Comparison of ENCODE assay signal across 35 cellular contexts in the genomic region with DNA sequence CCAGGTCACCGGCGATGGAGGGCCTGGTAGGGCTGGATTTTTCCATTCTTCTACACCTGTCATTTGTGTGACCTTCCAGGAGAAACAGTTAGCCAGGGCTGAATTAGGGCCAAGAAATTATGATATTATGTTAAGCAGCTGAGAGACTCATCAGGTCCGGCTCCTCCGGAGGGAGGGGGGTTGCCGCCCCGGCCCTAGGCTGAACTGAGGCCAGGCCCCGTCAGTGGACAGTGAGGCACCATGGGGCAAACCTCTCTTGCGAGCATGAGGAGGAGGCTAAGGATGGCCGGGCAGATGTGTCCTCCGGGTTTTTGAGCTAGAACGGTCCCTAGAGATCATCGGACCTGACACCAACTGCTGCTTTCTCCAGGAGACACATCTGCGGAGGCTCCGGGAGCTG.
"Had no signal": no experiment of that assay in that cellular context is flagged by ENCODE, and none has a peak within 500 bp of the region (broad histone marks: within the 10 kb centered on the region; RNA-seq: fewer than 3 reads in every experiment).

No MANE protein-coding gene starts in this region.

- H3K4me3 ChIP-seq: MG63 had no signal

- DNase-seq: Karpas-422, Kasumi-1, KBM-7, KG1, MG63, MM.1S, MV-4-11, NCI-H1048, NCI-H1092, NCI-H1092 treated with DMSO at 0.1 percent for 48 hours, NCI-H1105, NCI-H1105 treated with DMSO at 0.1 percent for 48 hours, NCI-H1417, NCI-H1417 treated with DMSO at 0.1 percent for 48 hours, NCI-H1436, NCI-H1436 treated with DMSO at 0.1 percent for 48 hours, NCI-H146, NCI-H1694, NCI-H1694 treated with DMSO at 0.1 percent for 48 hours, NCI-H187, NCI-H187 treated with DMSO at 0.1 percent for 48 hours, NCI-H1930, NCI-H2029, NCI-H2029 treated with DMSO at 0.1 percent for 48 hours, NCI-H2081, NCI-H2081 treated with DMSO at 0.1 percent for 48 hours, NCI-H2107, NCI-H2171, NCI-H2171 treated with DMSO at 0.1 percent for 48 hours, NCI-H2227 treated with DMSO at 0.1 percent for 48 hours, NCI-H226, NCI-H345, NCI-H446, NCI-H446 treated with DMSO at 0.1 percent for 48 hours had no signal

- H3K36me3 ChIP-seq: MG63 had no signal

- H3K27me3 ChIP-seq: MG63 had no signal

- H3K27ac ChIP-seq: KMS-11 had no signal

- H3K4me2 ChIP-seq: KMS-11 had no signal

- H3K9ac ChIP-seq: KMS-11 had no signal

- H3K9me3 ChIP-seq: MG63 had no signal
